In the genomic region with DNA sequence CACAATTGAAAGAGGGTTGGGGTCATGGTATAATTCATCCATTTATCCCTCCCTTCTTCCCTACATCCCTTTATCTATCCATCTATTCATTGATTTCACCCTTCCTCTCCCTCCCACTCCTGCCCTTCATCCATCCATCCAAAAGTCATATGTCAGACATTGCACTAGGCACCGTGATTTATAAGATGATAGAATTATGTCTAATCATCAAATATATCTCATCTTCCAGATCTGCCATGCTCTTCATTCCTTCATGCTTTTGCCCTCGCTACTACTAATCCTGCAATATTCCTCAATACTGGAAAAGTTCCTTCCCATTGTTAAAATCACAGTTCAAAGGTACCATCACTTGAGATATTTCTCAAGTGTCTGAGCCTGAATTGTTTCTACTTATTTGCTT, we compare ENCODE assay signal across 8 cellular contexts.
"Had no signal": no experiment of that assay in that cellular context is flagged by ENCODE, and none has a peak within 500 bp of the region (broad histone marks: within the 10 kb centered on the region; RNA-seq: fewer than 3 reads in every experiment).

No MANE protein-coding gene starts in this region.

- H3K36me3 ChIP-seq: HAP-1 had no signal

- H3K4me1 ChIP-seq: HAP-1 had no signal

- DNase-seq: H7, HFFc6, IMR-90, KBM-7 had no signal

- H2AFZ ChIP-seq: GM23338 had no signal

- H3K4me3 Mint-ChIP-seq: GM23338, HFFc6 had no signal

- H3K9me3 ChIP-seq: HAP-1 had no signal

- H3K9me3 Mint-ChIP-seq: GM23338, HFFc6 had no signal

- H3K4me1 Mint-ChIP-seq: GM23338 had no signal

- ATAC-seq: GM23338, HCT116 had no signal

- H3K4me2 ChIP-seq: GM23338 had no signal

- H3K27ac ChIP-seq: HL-60 had no signal

- H3K27ac Mint-ChIP-seq: GM23338, HFFc6 had no signal

- H3K4me3 ChIP-seq: GM23338, HAP-1 had no signal
